24 cellular contexts compared by ENCODE assay signal in genomic region chr2:128611421-128612320, GRCh38.
"Had no signal": no experiment of that assay in that cellular context is flagged by ENCODE, and none has a peak within 500 bp of the region (broad histone marks: within the 10 kb centered on the region; RNA-seq: fewer than 3 reads in every experiment).

No MANE protein-coding gene starts in this region.

- ATAC-seq: activated CD4-positive, CD25-positive, alpha-beta regulatory T cell treated with anti-CD3 and anti-CD28 coated beads, Interleukin-2, amount 50 U/mL, for 24 hours; activated naive CD4-positive, alpha-beta T cell treated with anti-CD3 and anti-CD28 coated beads, Interleukin-2, amount 50 U/mL, for 72 hours; activated T-cell treated with anti-CD3 and anti-CD28 coated beads, Interleukin-2, amount 50 U/mL, for 72 hours; body of pancreas; left lobe of liver; right lobe of liver; stimulated activated effector memory CD8-positive, alpha-beta T cell treated with anti-CD3 and anti-CD28 coated beads, Interleukin-12 subunit alpha, Interleukin-12 subunit beta, amount 100 ng/mL, for 72 hours had no signal

- H3K9me3 Mint-ChIP-seq: activated naive CD4-positive, alpha-beta T cell treated with anti-CD3 and anti-CD28 coated beads, Interleukin-2, amount 50 U/mL, for 72 hours; stimulated activated effector memory CD8-positive, alpha-beta T cell treated with anti-CD3 and anti-CD28 coated beads, Interleukin-12 subunit alpha, Interleukin-12 subunit beta, amount 100 ng/mL, for 72 hours; T-helper 1 cell treated with Interleukin-12 subunit alpha and Interleukin-12 subunit beta and Interleukin-4 antibody, amounts not matched to agents 30 μg/mL and 1 μg/mL, for 36 hours; type B pancreatic cell had no signal

- H3K27me3 Mint-ChIP-seq: activated CD4-positive, alpha-beta T cell treated with anti-CD3 and anti-CD28 coated beads, Interleukin-2, amount 10 ng/mL, durations not matched to agents 7 days and 5 days had no signal

- H3K4me2 ChIP-seq: smooth muscle cell had no signal

- H3K36me3 Mint-ChIP-seq: activated naive CD4-positive, alpha-beta T cell treated with anti-CD3 and anti-CD28 coated beads, Interleukin-2, amount 50 U/mL, for 72 hours; stimulated activated effector memory CD8-positive, alpha-beta T cell treated with anti-CD3 and anti-CD28 coated beads, Interleukin-12 subunit alpha, Interleukin-12 subunit beta, amount 100 ng/mL, for 72 hours; type B pancreatic cell had no signal

- H3K27ac ChIP-seq: body of pancreas, colonic mucosa, right lobe of liver, stomach, testis had no signal

- H3K36me3 ChIP-seq: colonic mucosa, right lobe of liver, stomach had no signal

- H3K4me3 ChIP-seq: body of pancreas, colonic mucosa, right lobe of liver, smooth muscle cell, stomach, testis had no signal

- H3K4me1 Mint-ChIP-seq: activated CD4-positive, alpha-beta T cell treated with anti-CD3 and anti-CD28 coated beads, Interleukin-2, amount 10 ng/mL, durations not matched to agents 7 days and 5 days; stimulated activated effector memory CD8-positive, alpha-beta T cell treated with anti-CD3 and anti-CD28 coated beads, Interleukin-12 subunit alpha, Interleukin-12 subunit beta, amount 100 ng/mL, for 72 hours had no signal

- H3K27me3 ChIP-seq: body of pancreas, colonic mucosa, right lobe of liver, testis had no signal

- H3K4me3 Mint-ChIP-seq: activated CD4-positive, alpha-beta T cell treated with anti-CD3 and anti-CD28 coated beads, Interleukin-2, amount 10 ng/mL, durations not matched to agents 7 days and 5 days; activated T-cell treated with anti-CD3 and anti-CD28 coated beads, Interleukin-2, amount 50 U/mL, for 72 hours; stimulated activated effector memory CD8-positive, alpha-beta T cell treated with anti-CD3 and anti-CD28 coated beads, Interleukin-12 subunit alpha, Interleukin-12 subunit beta, amount 100 ng/mL, for 72 hours; T-helper 1 cell treated with Interleukin-12 subunit alpha and Interleukin-12 subunit beta and Interleukin-4 antibody, amounts not matched to agents 30 μg/mL and 1 μg/mL, for 36 hours; type B pancreatic cell had no signal

- H3K9me3 ChIP-seq: body of pancreas, colonic mucosa, right lobe of liver, stomach, testis had no signal

- H3K4me1 ChIP-seq: body of pancreas, colonic mucosa, right lobe of liver, stomach, testis had no signal

- DNase-seq: activated CD4-positive, alpha-beta T cell treated with anti-CD3 and anti-CD28 coated beads, Interleukin-2, amount 10 ng/mL, durations not matched to agents 7 days and 5 days; activated CD8-positive, alpha-beta memory T cell treated with anti-CD3 and anti-CD28 coated beads, Interleukin-2, amount 50 U/mL, for 4 hours; activated gamma-delta T cell treated with Interleukin-2 at 50 U/mL for 16 hours; activated T-cell treated with anti-CD3 and anti-CD28 coated beads, Interleukin-2, amount 50 U/mL, for 72 hours; amygdala; central memory CD4-positive, alpha-beta T cell; colonic mucosa; erythroblast; foreskin melanocyte; glutamatergic neuron; hypothalamus; mammary epithelial cell; stimulated activated CD4-positive, alpha-beta T cell treated with anti-CD3 and anti-CD28 coated beads, Interleukin-4, amount 100 ng/mL, for 24 hours; stomach; testis had no signal

- H3K27ac Mint-ChIP-seq: activated CD4-positive, alpha-beta T cell treated with anti-CD3 and anti-CD28 coated beads, Interleukin-2, amount 10 ng/mL, durations not matched to agents 7 days and 5 days; activated T-cell treated with anti-CD3 and anti-CD28 coated beads, Interleukin-2, amount 50 U/mL, for 72 hours; stimulated activated effector memory CD8-positive, alpha-beta T cell treated with anti-CD3 and anti-CD28 coated beads, Interleukin-12 subunit alpha, Interleukin-12 subunit beta, amount 100 ng/mL, for 72 hours; T-helper 1 cell treated with Interleukin-12 subunit alpha and Interleukin-12 subunit beta and Interleukin-4 antibody, amounts not matched to agents 30 μg/mL and 1 μg/mL, for 36 hours; type B pancreatic cell had no signal
